1 cellular context compared by ENCODE assay signal in genomic region chr6:33320315-33321181, GRCh38.
A peak's percentile ranks its signal among the peaks of the same experiment; 100 is the strongest.
TF ChIP-seq lines count a peak whose summit lies in the region.

No MANE protein-coding gene starts in this region.

TF ChIP-seq in K562, 482 proteins besides CTCF, POLR2A, EP300 and RAD21 (continues in another document):
- TF ChIP-seq SP2 (IDR thresholded peaks at IDR 0.05; ENCODE audit: extremely low read depth, low read depth, low read length, poor library complexity, severe bottlenecking) (no peak), ATF1 (CRISPR knock-in tag; IDR thresholded peaks at IDR 0.05) (no peak), ATF1 (tag; IDR thresholded peaks at IDR 0.05) (peak; percentile 68), L3MBTL2 (IDR thresholded peaks at IDR 0.05) (peak; percentile 26; the same call in 1 of the 2 replicates), ZBTB40 (IDR thresholded peaks at IDR 0.05) (no peak), ZBTB40 (CRISPR knock-in tag; IDR thresholded peaks at IDR 0.05) (no peak), GTF2E2 (tag; IDR thresholded peaks at IDR 0.05) (0 out of 2 replicates have a peak, but pooled peaks have one; percentile 26), ZC3H11A (IDR thresholded peaks at IDR 0.05; ENCODE audit: low read depth, low read length) (no peak), CBX2 (IDR thresholded peaks at IDR 0.05; ENCODE audit: insufficient read depth, low read length, poor library complexity, severe bottlenecking) (no peak), C11orf30 (IDR thresholded peaks at IDR 0.05; ENCODE audit: low read depth) (peak; percentile 62), STAT5A (IDR thresholded peaks at IDR 0.05; ENCODE audit: borderline replicate concordance, low read length) (no peak), SIN3A (IDR thresholded peaks at IDR 0.05; ENCODE audit: borderline replicate concordance in 2 of 2, control insufficient read depth in 1 of 2, low read depth in 2 of 2, low read length in 2 of 2) (no peak), CREBBP (IDR thresholded peaks at IDR 0.05; ENCODE audit: low read depth, low read length) (no peak), MAX (CRISPR knock-in tag; IDR thresholded peaks at IDR 0.05) (peak; percentile 37), ZNF232 (CRISPR knock-in tag; IDR thresholded peaks at IDR 0.05) (no peak), SMAD1 (IDR thresholded peaks at IDR 0.05; ENCODE audit: low read depth, low read length, partially characterized antibody) (no peak), PHF20 (IDR thresholded peaks at IDR 0.05; ENCODE audit: partially characterized antibody) (no peak), ZNF140 (CRISPR knock-in tag; IDR thresholded peaks at IDR 0.05) (no peak), SOX6 (IDR thresholded peaks at IDR 0.05) (0 out of 2 replicates have a peak, but pooled peaks have one; percentile 17), SMAD4 (CRISPR knock-in tag; conservative IDR thresholded peaks at IDR 0.05) (0 out of 2 replicates have a peak, but pooled peaks have one; percentile 51), MCM5 (IDR thresholded peaks at IDR 0.05; ENCODE audit: low read depth) (no peak), TGIF2 (CRISPR knock-in tag; IDR thresholded peaks at IDR 0.05) (no peak), ZNF584 (CRISPR knock-in tag; IDR thresholded peaks at IDR 0.05; ENCODE audit: low read depth) (no peak; the same call in 1 of the 2 replicates), ZNF589 (CRISPR knock-in tag; IDR thresholded peaks at IDR 0.05; ENCODE audit: low read depth) (no peak), HES1 (IDR thresholded peaks at IDR 0.05; ENCODE audit: low read depth) (0 out of 2 replicates have a peak, but pooled peaks have one; percentile 9), MCM2 (IDR thresholded peaks at IDR 0.05; ENCODE audit: low read depth) (no peak), NCOA1 (IDR thresholded peaks at IDR 0.05; ENCODE audit: low read depth) (no peak), E2F5 (CRISPR knock-in tag; IDR thresholded peaks at IDR 0.05) (0 out of 2 replicates have a peak, but pooled peaks have one; percentile 54), YBX1 (IDR thresholded peaks at IDR 0.05) (no peak), CCAR2 (IDR thresholded peaks at IDR 0.05; ENCODE audit: low read depth, low read length) (no peak), PHF21A (IDR thresholded peaks at IDR 0.05; ENCODE audit: borderline replicate concordance, low read depth) (no peak), NFXL1 (CRISPR knock-in tag; IDR thresholded peaks at IDR 0.05) (no peak), BRD4 (IDR thresholded peaks at IDR 0.05) (0 out of 2 replicates have a peak, but pooled peaks have one; percentile 31), TRIM28 (IDR thresholded peaks at IDR 0.05) (no peak), ZNF780A (CRISPR knock-in tag; IDR thresholded peaks at IDR 0.05) (no peak), ZSCAN29 (IDR thresholded peaks at IDR 0.05) (no peak), POLR2G (IDR thresholded peaks at IDR 0.05; ENCODE audit: low read depth, low read length) (0 out of 2 replicates have a peak, but pooled peaks have one; percentile 28), E2F4 (CRISPR knock-in tag; IDR thresholded peaks at IDR 0.05; ENCODE audit: low read depth) (no peak), CREB5 (CRISPR knock-in tag; IDR thresholded peaks at IDR 0.05) (no peak), ZNF311 (CRISPR knock-in tag; IDR thresholded peaks at IDR 0.05) (no peak), ZNF592 (IDR thresholded peaks at IDR 0.05) (peak; percentile 70; the same call in 1 of the 2 replicates), SFPQ (IDR thresholded peaks at IDR 0.05; ENCODE audit: low read depth, low read length) (no peak), HINFP (tag; conservative IDR thresholded peaks at IDR 0.05; ENCODE audit: low read depth) (no peak), OTX1 (CRISPR knock-in tag; IDR thresholded peaks at IDR 0.05) (no peak)
